8 cellular contexts compared by ENCODE assay signal in the genomic region with DNA sequence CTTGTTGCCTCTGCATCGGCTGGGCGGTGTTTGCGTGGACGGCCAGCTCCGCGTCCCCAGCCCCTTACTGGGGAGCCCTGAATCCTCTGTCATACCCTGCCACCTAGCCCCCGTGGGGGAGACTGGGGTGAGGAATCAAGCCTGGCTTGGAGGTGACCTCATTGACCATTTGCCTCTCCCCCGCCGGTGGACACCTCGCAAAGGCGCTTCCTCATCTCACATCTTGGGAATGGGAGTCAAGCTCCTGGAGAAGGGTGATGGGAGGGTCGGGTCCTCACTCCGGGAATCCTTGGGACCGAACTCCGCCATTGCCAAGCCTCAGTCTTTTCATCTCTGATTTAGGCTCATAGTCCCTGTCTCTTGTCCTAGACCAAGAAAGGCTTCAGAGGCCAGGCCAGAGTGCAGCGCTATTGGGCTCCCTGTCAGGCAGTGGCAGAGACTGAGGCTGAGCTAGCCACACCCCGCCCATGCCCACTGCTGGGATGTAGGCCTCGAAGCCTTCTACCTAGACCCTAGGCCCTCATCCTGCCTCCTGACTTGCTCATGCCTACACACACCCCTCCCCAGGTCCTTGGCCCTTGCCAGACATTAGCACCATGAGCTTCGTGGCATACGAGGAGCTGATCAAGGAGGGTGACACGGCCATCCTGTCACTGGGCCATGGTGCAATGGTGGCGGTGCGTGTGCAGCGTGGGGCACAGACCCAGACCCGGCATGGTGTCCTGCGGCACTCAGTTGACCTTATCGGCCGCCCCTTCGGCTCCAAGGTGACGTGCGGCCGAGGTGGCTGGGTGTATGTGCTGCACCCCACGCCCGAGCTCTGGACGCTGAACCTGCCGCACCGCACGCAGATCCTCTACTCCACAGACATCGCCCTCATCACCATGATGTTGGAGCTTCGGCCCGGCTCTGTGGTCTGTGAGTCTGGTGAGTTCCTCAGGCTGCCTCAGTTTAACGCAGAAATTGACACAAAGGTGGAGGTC. TPM values are rescaled to one million over a fixed set of nuclear protein-coding genes. Genes with fewer than 3 reads are reported as not detected.
A peak's percentile ranks its signal among the peaks of the same experiment; 100 is the strongest.
DNase-seq lines count a peak whose midpoint lies in the region; ATAC-seq and TF ChIP-seq lines count a peak whose summit lies in the region.

No MANE protein-coding gene starts in this region.

- peak overlapping the region; percentile 90 for H3K4me3 Mint-ChIP-seq in MCF 10A (ENCODE audit: unreplicated experiment)
- H3K4me3 Mint-ChIP-seq in mesothelial cell of epicardium, result peak overlapping the region; percentile 93

- DNase-seq in MCF 10A (ENCODE audit: unreplicated experiment) (no peak), mesothelial cell of epicardium (ENCODE audit: low spot score in 2 of 2, unreplicated experiment in 2 of 2) (no peak), superior temporal gyrus (ENCODE audit: extremely low spot score) (no peak), T1000 (lab: John Stamatoyannopoulos, UW) (no peak), KG1 (lab: John Stamatoyannopoulos, UW) (no peak), SHP77 (lab: John Stamatoyannopoulos, UW) (no peak)

- peak overlapping the region; percentile 96 for H3K27ac ChIP-seq in 22Rv1

- BruUV-seq in MCF 10A (replicated peaks; lab: Mats Ljungman, UMichigan), result TSS peak; percentile 77

- H3K27me3 Mint-ChIP-seq in MCF 10A (ENCODE audit: insufficient read depth, unreplicated experiment) (no peaks in the 10 kb centered on the region), mesothelial cell of epicardium (ENCODE audit: low read depth) (peaks cover 14% of the 10 kb centered on the region)

- POLR2A ChIA-PET in MCF 10A (lab: Yijun Ruan, JAX), result interaction anchor here (0.7 to 4.2 kb wide), 14 partner anchors 8 to 195 kb away, joined by 3 to 61 read pairs (median 10); partner anchors contain the start of genes BAG5, COA8 and EIF5

- CTCF ChIA-PET in MCF 10A (lab: Yijun Ruan, JAX), result interaction anchor here (0.5 to 5.5 kb wide), 9 partner anchors 8 to 434 kb away, joined by 3 to 34 read pairs (median 4); no protein-coding TSS in a partner anchor

- peak; percentile 15 for ATAC-seq in HG03103 (IDR thresholded peaks at IDR 0.05; ENCODE audit: low read depth, unreplicated experiment)

- H3K36me3 Mint-ChIP-seq in MCF 10A (ENCODE audit: insufficient read depth, unreplicated experiment) (peaks cover 22% of the 10 kb centered on the region), mesothelial cell of epicardium (no peaks in the 10 kb centered on the region)

- intact Hi-C loops in MCF 10A (cut with micrococcal nuclease), result no loop called here

- no peak for TF ChIP-seq CTCF in 22Rv1 (IDR thresholded peaks at IDR 0.05)
- TF ChIP-seq CTCF in MCF 10A (IDR thresholded peaks at IDR 0.05; ENCODE audit: unreplicated experiment), result no peak
- no peak for TF ChIP-seq CTCF in mesothelial cell of epicardium (IDR thresholded peaks at IDR 0.05; ENCODE audit: unreplicated experiment)

- H3K9me3 Mint-ChIP-seq in MCF 10A (ENCODE audit: unreplicated experiment) (no peaks in the 10 kb centered on the region), mesothelial cell of epicardium (no peaks in the 10 kb centered on the region)

- peaks cover 8% of the 10 kb centered on the region for H3K4me1 Mint-ChIP-seq in MCF 10A (ENCODE audit: insufficient read depth, unreplicated experiment)
- H3K4me1 Mint-ChIP-seq in mesothelial cell of epicardium, result peaks cover 40% of the 10 kb centered on the region

- H3K27ac Mint-ChIP-seq in MCF 10A (ENCODE audit: low read depth, unreplicated experiment) (peak overlapping the region; percentile 96), mesothelial cell of epicardium (peak overlapping the region; percentile 92)

RNA-seq across cellular contexts. Expression of gene TRMT61A, which starts 0.7 kb away (rescaled TPM):
- total RNA-seq in MCF 10A (2022) (10.2 and 15.8 TPM in 2 replicates), mesothelial cell of epicardium (8.7 to 9.5 TPM (median 9.5 TPM) in 3 replicates)

RNA-seq across cellular contexts. Expression of gene CKB, which starts 7.0 kb away (rescaled TPM):
- total RNA-seq in MCF 10A (2022) (5.7 and 8.5 TPM in 2 replicates), mesothelial cell of epicardium (50.6 to 56.7 TPM (median 53.3 TPM) in 3 replicates)

RNA-seq across cellular contexts. Expression of gene BAG5, which starts 32.8 kb away (rescaled TPM):
- total RNA-seq in MCF 10A (2022) (30.9 and 35.3 TPM in 2 replicates), mesothelial cell of epicardium (21.8 to 23.5 TPM (median 22.2 TPM) in 3 replicates)

RNA-seq across cellular contexts. Expression of gene COA8, which starts 33.1 kb away (rescaled TPM):
- total RNA-seq in MCF 10A (2022) (68.9 and 70.8 TPM in 2 replicates), mesothelial cell of epicardium (35.4 to 38.8 TPM (median 36.0 TPM) in 3 replicates)
